In genomic region chr5:150322202-150322601, GRCh38 we compare ENCODE assay signal across 17 cellular contexts. TPM values are rescaled to one million over a fixed set of nuclear protein-coding genes. Genes with fewer than 3 reads are reported as not detected.
DNase-seq lines count a peak whose midpoint lies in the region; ATAC-seq and TF ChIP-seq lines count a peak whose summit lies in the region.
"Had no signal": no experiment of that assay in that cellular context is flagged by ENCODE, and none has a peak within 500 bp of the region (broad histone marks: within the 10 kb centered on the region; RNA-seq: fewer than 3 reads in every experiment).

No MANE protein-coding gene starts in this region.

- peaks cover 34% of the 10 kb centered on the region for H3K9me1 ChIP-seq in IMR-90 (ENCODE audit: insufficient read depth, low read length)

- H4K8ac ChIP-seq in IMR-90 (ENCODE audit: low read depth in 2 of 2, low read length in 2 of 2), result no peak overlapping the region

- no peak for TF ChIP-seq POLR2A in IMR-90 (IDR thresholded peaks at IDR 0.05; ENCODE audit: low read depth, low read length)

- no peak overlapping the region for H2BK120ac ChIP-seq in IMR-90 (ENCODE audit: low read depth, low read length)

- no peak for TF ChIP-seq RAD21 in IMR-90 (IDR thresholded peaks at IDR 0.05; ENCODE audit: low read length)

- no peaks in the 10 kb centered on the region for H3K36me3 ChIP-seq in IMR-90 (ENCODE audit: control insufficient read depth, insufficient read depth, low read length)
- no peaks in the 10 kb centered on the region for H3K36me3 ChIP-seq in hepatocyte (replicated peaks; ENCODE audit: insufficient read depth, low read depth)
- no peaks in the 10 kb centered on the region for H3K36me3 ChIP-seq in OCI-LY7 (ENCODE audit: insufficient read depth, low read length)
- H3K36me3 ChIP-seq: lower lobe of right lung, suprapubic skin had no signal

- TF ChIP-seq CTCF in Calu3 (IDR thresholded peaks at IDR 0.05; ENCODE audit: unreplicated experiment) (no peak), IMR-90 (conservative IDR thresholded peaks at IDR 0.05; ENCODE audit: low read depth, low read length) (no peak), astrocyte of the spinal cord (IDR thresholded peaks at IDR 0.05; ENCODE audit: low read depth, low read length) (no peak), hepatocyte (IDR thresholded peaks at IDR 0.05; ENCODE audit: poor library complexity) (no peak), OCI-LY7 (conservative IDR thresholded peaks at IDR 0.05; ENCODE audit: low read length) (no peak)

- H3K56ac ChIP-seq in IMR-90 (ENCODE audit: extremely low read depth, insufficient read depth, low read length), result no peak overlapping the region

- no peaks in the 10 kb centered on the region for H4K20me1 ChIP-seq in IMR-90 (ENCODE audit: insufficient read depth, low read length)
- H4K20me1 ChIP-seq in hepatocyte (ENCODE audit: insufficient read depth, poor library complexity, severe bottlenecking), result no peaks in the 10 kb centered on the region
- H4K20me1 ChIP-seq in OCI-LY7 (ENCODE audit: insufficient read depth, low read length), result no peaks in the 10 kb centered on the region

- peaks cover 51% of the 10 kb centered on the region for H3K4me1 Mint-ChIP-seq in Calu3 (ENCODE audit: low read depth, unreplicated experiment)

- ATAC-seq in IMR-90 (ENCODE audit: low read depth) (peak; percentile 46), HG02763 (IDR thresholded peaks at IDR 0.05; ENCODE audit: unreplicated experiment) (no peak)
- ATAC-seq: lower lobe of right lung, Panc1 had no signal

- H3K9me3 ChIP-seq in IMR-90 (ENCODE audit: control insufficient read depth, insufficient read depth, low read length) (no peaks in the 10 kb centered on the region), hepatocyte (ENCODE audit: low read depth) (no peaks in the 10 kb centered on the region), OCI-LY7 (ENCODE audit: low read length) (no peaks in the 10 kb centered on the region)
- H3K9me3 ChIP-seq: lower lobe of right lung, suprapubic skin had no signal

- H3K4me1 ChIP-seq in IMR-90 (ENCODE audit: control insufficient read depth, insufficient read depth, low read length) (peaks cover 28% of the 10 kb centered on the region), hepatocyte (ENCODE audit: insufficient read depth) (peaks cover 41% of the 10 kb centered on the region), OCI-LY7 (ENCODE audit: insufficient read depth, low read length, poor library complexity, severe bottlenecking) (no peaks in the 10 kb centered on the region)
- H3K4me1 ChIP-seq: lower lobe of right lung had no signal

- CTCF ChIA-PET in Calu3 (lab: Charles Lee) (no interaction called here), IMR-90 (lab: Yijun Ruan, JAX) (interaction anchor here (0.9 kb wide), 2 partner anchors 12 to 15 kb away, joined by 3 to 4 read pairs; no protein-coding TSS in a partner anchor), OCI-LY7 (lab: Charles Lee; ENCODE audit: unreplicated experiment) (interaction anchor here (0.6 kb wide), 1 partner anchor 52 kb away, joined by 4 read pairs; no protein-coding TSS in a partner anchor)

- no peaks in the 10 kb centered on the region for H3K27me3 ChIP-seq in IMR-90 (ENCODE audit: control insufficient read depth, insufficient read depth, low read length)
- no peaks in the 10 kb centered on the region for H3K27me3 ChIP-seq in hepatocyte
- H3K27me3 ChIP-seq: suprapubic skin had no signal

- H2AFZ ChIP-seq in IMR-90 (replicated peaks; ENCODE audit: low read length, poor library complexity) (no peak overlapping the region), hepatocyte (no peak overlapping the region), OCI-LY7 (ENCODE audit: low read length) (no peak overlapping the region)

- H3K4me3 ChIP-seq in IMR-90 (ENCODE audit: insufficient read depth, low read depth, low read length) (no peak overlapping the region), astrocyte of the spinal cord (ENCODE audit: low read depth, low read length) (no peak overlapping the region), hepatocyte (no peak overlapping the region), OCI-LY7 (ENCODE audit: low read depth, low read length, poor library complexity, severe bottlenecking) (no peak overlapping the region)
- H3K4me3 ChIP-seq: lower lobe of right lung, suprapubic skin had no signal

- no peak overlapping the region for H3K4me3 Mint-ChIP-seq in Calu3 (ENCODE audit: low read depth, unreplicated experiment)
- H3K4me3 Mint-ChIP-seq: brain, nephron progenitor cell had no signal

- peak overlapping the region; percentile 50; the same call in 1 of the 2 replicates for H3K4ac ChIP-seq in IMR-90 (ENCODE audit: low read depth, low read length)

- H2AK5ac ChIP-seq in IMR-90 (ENCODE audit: low read depth, low read length), result 0 out of 2 replicates have a peak overlapping the region, but pooled peaks have one; percentile 19

- H3K9me3 Mint-ChIP-seq in Calu3 (ENCODE audit: low read depth, unreplicated experiment), result peaks cover 3% of the 10 kb centered on the region

- H3K79me2 ChIP-seq in hepatocyte (no peaks in the 10 kb centered on the region), OCI-LY7 (ENCODE audit: insufficient read depth, low read depth, low read length) (no peaks in the 10 kb centered on the region)

- no peak overlapping the region for H2AK9ac ChIP-seq in IMR-90 (replicated peaks; ENCODE audit: low read depth, low read length, poor library complexity)

- no peak overlapping the region; the same call in 2 of the 3 replicates for H2BK15ac ChIP-seq in IMR-90 (ENCODE audit: low read depth, low read length)

- intact Hi-C loops in Calu3 (cut with micrococcal nuclease; ENCODE audit: unreplicated experiment) (no loop called here), IMR-90 (cut with micrococcal nuclease) (no loop called here), OCI-LY7 (cut with micrococcal nuclease; ENCODE audit: unreplicated experiment) (no loop called here)

- no peak overlapping the region for H2BK20ac ChIP-seq in IMR-90 (ENCODE audit: low read depth, low read length)

- no peak overlapping the region for H3K14ac ChIP-seq in IMR-90 (replicated peaks; ENCODE audit: low read depth, low read length)

- in situ Hi-C loops in IMR-90 (cut with MboI; ENCODE audit: low sequenced_read_pairs), result no loop called here
- in situ Hi-C loops in astrocyte of the spinal cord (cut with HindIII; ENCODE audit: low sequenced_read_pairs), result no loop called here

- H3K4me2 ChIP-seq in IMR-90 (ENCODE audit: low read depth, low read length) (no peak overlapping the region), hepatocyte (no peak overlapping the region), OCI-LY7 (ENCODE audit: low read length) (no peak overlapping the region)

- H4K91ac ChIP-seq in IMR-90 (ENCODE audit: insufficient read depth, low read depth, low read length), result no peak overlapping the region

- no peak overlapping the region for H3K23ac ChIP-seq in IMR-90 (ENCODE audit: low read depth, low read length)

- dilution Hi-C loops in IMR-90 (cut with HindIII; ENCODE audit: low sequenced_read_pairs, unreplicated experiment), result no loop called here

- H3K79me1 ChIP-seq in IMR-90 (ENCODE audit: low read depth in 1 of 2, low read length in 2 of 2), result peaks cover 0 to 8% of the 10 kb centered on the region in 2 experiments; a peak in 2 of 4 replicates

- H3K27me3 Mint-ChIP-seq in Calu3 (ENCODE audit: unreplicated experiment), result no peaks in the 10 kb centered on the region
- H3K27me3 Mint-ChIP-seq: brain had no signal

- H3K9me2 ChIP-seq in hepatocyte (replicated peaks; ENCODE audit: insufficient read depth) (no peaks in the 10 kb centered on the region), OCI-LY7 (ENCODE audit: insufficient read depth, low read length) (no peaks in the 10 kb centered on the region)

- H3K9ac ChIP-seq in IMR-90 (ENCODE audit: low read depth, low read length), result no peak overlapping the region

- no TSS peak for BruUV-seq in Calu3 (replicated peaks; lab: Mats Ljungman, UMichigan)
- no TSS peak for BruUV-seq in IMR-90 (replicated peaks; lab: Mats Ljungman, UMichigan)
- BruUV-seq in OCI-LY7 (replicated peaks; lab: Mats Ljungman, UMichigan), result no TSS peak

- H3K27ac ChIP-seq in IMR-90 (ENCODE audit: insufficient read depth, low read length), result no peak overlapping the region
- H3K27ac ChIP-seq in hepatocyte, result peak overlapping the region; percentile 16
- no peak overlapping the region for H3K27ac ChIP-seq in OCI-LY7 (ENCODE audit: low read depth, low read length, poor library complexity, severe bottlenecking)
- H3K27ac ChIP-seq: lower lobe of right lung, suprapubic skin had no signal

- no peak overlapping the region for H4K5ac ChIP-seq in IMR-90 (ENCODE audit: low read depth, low read length)

- H2BK5ac ChIP-seq in IMR-90 (ENCODE audit: low read depth, low read length, poor library complexity, severe bottlenecking), result no peak overlapping the region

- H3K18ac ChIP-seq in IMR-90 (ENCODE audit: low read depth, low read length), result no peak overlapping the region

- peak overlapping the region; percentile 81 for H3K27ac Mint-ChIP-seq in Calu3 (ENCODE audit: unreplicated experiment)
- H3K27ac Mint-ChIP-seq: nephron progenitor cell had no signal

- POLR2A ChIA-PET in IMR-90 (lab: Charles Lee; ENCODE audit: unreplicated experiment), result no interaction called here
- POLR2A ChIA-PET in OCI-LY7 (lab: Charles Lee), result no interaction called here

- H3K36me3 Mint-ChIP-seq in Calu3 (ENCODE audit: insufficient read depth, unreplicated experiment), result no peaks in the 10 kb centered on the region
- H3K36me3 Mint-ChIP-seq: brain had no signal

- DNase-seq in Calu3 (peak; percentile 56), IMR-90 (peak; percentile 87), astrocyte of the spinal cord (ENCODE audit: low read depth, low spot score) (peak; percentile 50), hepatocyte (ENCODE audit: low spot score) (no peak), OCI-LY7 (ENCODE audit: low spot score) (no peak), NCI-H2196 treated with DMSO at 0.1 percent for 48 hours (lab: John Stamatoyannopoulos, UW; ENCODE audit: unreplicated experiment) (no peak)
- no peak for DNase-seq in activated CD8-positive, alpha-beta memory T cell treated with anti-CD3 and anti-CD28 coated beads, Interleukin-2, amount 50 U/mL, for 48 hours
- DNase-seq: foreskin melanocyte, lower lobe of right lung, NCI-H1694 treated with DMSO at 0.1 percent for 48 hours, NCI-H524, nephron progenitor cell had no signal

RNA-seq across cellular contexts. Expression of gene ARSI, which starts 19.5 kb away (rescaled TPM):
- 0.71 and 0.93 TPM in 2 replicates for total RNA-seq in Calu3 (2022)
- 15.0 and 15.2 TPM in 2 replicates for total RNA-seq in IMR-90 (2012; rRNA removed)
- polyA plus RNA-seq in IMR-90 (2012; rRNA removed), result 14.8 and 15.5 TPM in 2 replicates
- polyA plus RNA-seq in IMR-90 (2012; cell fraction: cytosol; rRNA removed), result 10.1 and 22.7 TPM in 2 replicates
- polyA plus RNA-seq in IMR-90 (2012; cell fraction: nucleus; rRNA removed; ENCODE audit: low replicate concordance), result 3.4 and 9.5 TPM in 2 replicates
- total RNA-seq in hepatocyte, result 18.4 and 27.9 TPM in 2 replicates
- 27.1 and 42.8 TPM in 2 replicates for polyA plus RNA-seq in hepatocyte
- total RNA-seq in OCI-LY7 (2014; rRNA removed; shearing (Covaris generic)), result not detected in 2 replicates
- total RNA-seq in OCI-LY7 (2022), result not detected in 2 replicates
- total RNA-seq: T-helper 1 cell treated with Interleukin-12 subunit alpha and Interleukin-12 subunit beta and Interleukin-4 antibody, amounts not matched to agents 30 ng/mL and 1 ng/mL, for 36 hours had no signal

RNA-seq across cellular contexts. Expression of gene CAMK2A, which starts 32.6 kb away (rescaled TPM):
- total RNA-seq in Calu3 (2022), result not detected in 2 replicates
- under 0.01 and 0.18 TPM in 2 replicates for total RNA-seq in IMR-90 (2012; rRNA removed)
- polyA plus RNA-seq in IMR-90 (2012; rRNA removed), result 0.17 and 0.19 TPM in 2 replicates
- polyA plus RNA-seq in IMR-90 (2012; cell fraction: cytosol; rRNA removed), result 0.11 and 0.24 TPM in 2 replicates
- polyA plus RNA-seq in IMR-90 (2012; cell fraction: nucleus; rRNA removed; ENCODE audit: low replicate concordance), result 1.5 and 2.4 TPM in 2 replicates
- total RNA-seq in hepatocyte, result 0.88 and 2.6 TPM in 2 replicates
- polyA plus RNA-seq in hepatocyte, result 1.0 and 1.2 TPM in 2 replicates
- total RNA-seq in OCI-LY7 (2014; rRNA removed; shearing (Covaris generic)), result not detected in 2 replicates
- total RNA-seq in OCI-LY7 (2022), result not detected in 2 replicates
- total RNA-seq: T-helper 1 cell treated with Interleukin-12 subunit alpha and Interleukin-12 subunit beta and Interleukin-4 antibody, amounts not matched to agents 30 ng/mL and 1 ng/mL, for 36 hours had no signal

RNA-seq across cellular contexts. Expression of gene TCOF1, which starts 35.3 kb away (rescaled TPM):
- total RNA-seq in Calu3 (2022), result 96.1 and 106 TPM in 2 replicates
- 18.3 and 19.7 TPM in 2 replicates for total RNA-seq in IMR-90 (2012; rRNA removed)
- polyA plus RNA-seq in IMR-90 (2012; rRNA removed), result 18.2 and 18.8 TPM in 2 replicates
- polyA plus RNA-seq in IMR-90 (2012; cell fraction: cytosol; rRNA removed), result 11.7 and 14.4 TPM in 2 replicates
- polyA plus RNA-seq in IMR-90 (2012; cell fraction: nucleus; rRNA removed; ENCODE audit: low replicate concordance), result 43.7 and 51.8 TPM in 2 replicates
- 19.9 and 21.2 TPM in 2 replicates for total RNA-seq in hepatocyte
- polyA plus RNA-seq in hepatocyte, result 22.5 and 24.0 TPM in 2 replicates
- 61.3 and 62.9 TPM in 2 replicates for total RNA-seq in OCI-LY7 (2014; rRNA removed; shearing (Covaris generic))
- total RNA-seq in OCI-LY7 (2022), result 104 and 108 TPM in 2 replicates

Comparison
In these comparisons a context has a peak if more than half of its experiments do, and no peak if none do; other contexts are left out.
1. DNase-seq: peak in Calu3 (single experiment), IMR-90 (single experiment) and astrocyte of the spinal cord (single experiment); none in hepatocyte (single experiment), OCI-LY7 (single experiment), NCI-H2196 treated with DMSO at 0.1 percent for 48 hours (single experiment) and activated CD8-positive, alpha-beta memory T cell treated with anti-CD3 and anti-CD28 coated beads, Interleukin-2, amount 50 U/mL, for 48 hours (single experiment).